Comparison of ENCODE assay signal across 28 cellular contexts in genomic region chr7:137411446-137411845, GRCh38.
"Had no signal": no experiment of that assay in that cellular context is flagged by ENCODE, and none has a peak within 500 bp of the region (broad histone marks: within the 10 kb centered on the region; RNA-seq: fewer than 3 reads in every experiment).

No MANE protein-coding gene starts in this region.

- H3K36me3 Mint-ChIP-seq: naive thymus-derived CD8-positive, alpha-beta T cell; natural killer cell treated with Interleukin-12 subunit alpha and Interleukin-12 subunit beta and Interleukin-15 and Interleukin-18, amount 100 ng/mL, for 72 hours; stimulated activated effector memory CD8-positive, alpha-beta T cell treated with anti-CD3 and anti-CD28 coated beads, Interleukin-12 subunit alpha, Interleukin-12 subunit beta, amount 100 ng/mL, for 72 hours; stimulated activated naive B cell treated with anti-CD40 and anti-IgM and Interleukin-4, amounts not matched to agents 10 μg/mL and 1 μg/mL and 100 μg/mL, for 72 hours; type B pancreatic cell had no signal

- H3K9me3 ChIP-seq: neutrophil, pancreas, prostate gland, right lobe of liver, sigmoid colon, stomach, thoracic aorta, tibial artery, transverse colon, upper lobe of right lung, uterus had no signal

- H3K4me3 ChIP-seq: pancreas, prostate gland, right lobe of liver, sigmoid colon, stomach, thoracic aorta, tibial artery, transverse colon, upper lobe of right lung, uterus had no signal

- H3K4me1 Mint-ChIP-seq: naive thymus-derived CD8-positive, alpha-beta T cell; nephron progenitor cell; stimulated activated effector memory CD8-positive, alpha-beta T cell treated with anti-CD3 and anti-CD28 coated beads, Interleukin-12 subunit alpha, Interleukin-12 subunit beta, amount 100 ng/mL, for 72 hours; stimulated activated naive B cell treated with anti-CD40 and anti-IgM and Interleukin-4, amounts not matched to agents 10 μg/mL and 1 μg/mL and 100 μg/mL, for 72 hours had no signal

- H3K27me3 ChIP-seq: neutrophil, pancreas, right lobe of liver, sigmoid colon, stomach, tibial artery, transverse colon, upper lobe of right lung, uterus had no signal

- H3K36me3 ChIP-seq: neutrophil, pancreas, prostate gland, right lobe of liver, sigmoid colon, stomach, thoracic aorta, tibial artery, transverse colon, upper lobe of right lung, uterus had no signal

- H3K4me3 Mint-ChIP-seq: naive thymus-derived CD8-positive, alpha-beta T cell; natural killer cell treated with Interleukin-12 subunit alpha and Interleukin-12 subunit beta and Interleukin-15 and Interleukin-18, amount 100 ng/mL, for 72 hours; nephron progenitor cell; stimulated activated effector memory CD8-positive, alpha-beta T cell treated with anti-CD3 and anti-CD28 coated beads, Interleukin-12 subunit alpha, Interleukin-12 subunit beta, amount 100 ng/mL, for 72 hours; stimulated activated naive B cell treated with anti-CD40 and anti-IgM and Interleukin-4, amounts not matched to agents 10 μg/mL and 1 μg/mL and 100 μg/mL, for 72 hours; stimulated activated naive CD8-positive, alpha-beta T cell treated with anti-CD3 and anti-CD28 coated beads, Interleukin-15, Interleukin-2, amounts not matched to agents 100 ng/mL and 50 ng/mL, for 24 hours; type B pancreatic cell had no signal

- H3K27ac Mint-ChIP-seq: naive thymus-derived CD8-positive, alpha-beta T cell; natural killer cell treated with Interleukin-12 subunit alpha and Interleukin-12 subunit beta and Interleukin-15 and Interleukin-18, amount 100 ng/mL, for 72 hours; nephron progenitor cell; stimulated activated effector memory CD8-positive, alpha-beta T cell treated with anti-CD3 and anti-CD28 coated beads, Interleukin-12 subunit alpha, Interleukin-12 subunit beta, amount 100 ng/mL, for 72 hours; stimulated activated naive B cell treated with anti-CD40 and anti-IgM and Interleukin-4, amounts not matched to agents 10 μg/mL and 1 μg/mL and 100 μg/mL, for 72 hours; stimulated activated naive CD8-positive, alpha-beta T cell treated with anti-CD3 and anti-CD28 coated beads, Interleukin-15, Interleukin-2, amounts not matched to agents 100 ng/mL and 50 ng/mL, for 24 hours; type B pancreatic cell had no signal

- H3K4me1 ChIP-seq: pancreas, prostate gland, right lobe of liver, sigmoid colon, stomach, tibial artery, transverse colon, upper lobe of right lung, uterus had no signal

- H3K9me3 Mint-ChIP-seq: nephron progenitor cell; neural crest cell; stimulated activated naive B cell treated with anti-CD40 and anti-IgM and Interleukin-4, amounts not matched to agents 10 μg/mL and 1 μg/mL and 100 μg/mL, for 72 hours; type B pancreatic cell had no signal

- H3K27me3 Mint-ChIP-seq: naive thymus-derived CD8-positive, alpha-beta T cell; natural killer cell treated with Interleukin-12 subunit alpha and Interleukin-12 subunit beta and Interleukin-15 and Interleukin-18, amount 100 ng/mL, for 72 hours; stimulated activated naive B cell treated with anti-CD40 and anti-IgM and Interleukin-4, amounts not matched to agents 10 μg/mL and 1 μg/mL and 100 μg/mL, for 72 hours; stimulated activated naive CD8-positive, alpha-beta T cell treated with anti-CD3 and anti-CD28 coated beads, Interleukin-15, Interleukin-2, amounts not matched to agents 100 ng/mL and 50 ng/mL, for 24 hours; type B pancreatic cell had no signal

- DNase-seq: naive thymus-derived CD8-positive, alpha-beta T cell; nephron progenitor cell; nucleus accumbens; pancreas; retina; right cardiac atrium; right lobe of liver; sigmoid colon; small intestine; stimulated activated CD4-positive, alpha-beta T cell treated with anti-CD3 and anti-CD28 coated beads, Interleukin-15, amount 100 ng/mL, for 24 hours; stimulated activated CD4-positive, alpha-beta T cell treated with anti-CD3 and anti-CD28 coated beads, Interleukin-2, amount 100 ng/mL, for 24 hours; stimulated activated CD4-positive, alpha-beta T cell treated with anti-CD3 and anti-CD28 coated beads, Interleukin-2, amount 100 ng/mL, for 48 hours; stimulated activated CD4-positive, alpha-beta T cell treated with anti-CD3 and anti-CD28 coated beads, Interleukin-4, amount 100 ng/mL, for 24 hours; stimulated activated naive B cell treated with anti-CD40 and anti-IgM and Interleukin-4, amounts not matched to agents 10 μg/mL and 1 μg/mL and 100 μg/mL, for 72 hours; stimulated activated naive CD4-positive, alpha-beta T cell treated with Interleukin-2 at 50 U/mL for 16 hours; stomach; tibial artery; transverse colon; upper lobe of right lung; uterus had no signal

- H3K27ac ChIP-seq: neutrophil, pancreas, prostate gland, right lobe of liver, sigmoid colon, stomach, thoracic aorta, tibial artery, transverse colon, upper lobe of right lung, uterus had no signal
